In genomic region chr10:110529596-110530011, GRCh38 we compare ENCODE assay signal across 9 cellular contexts. TPM values are rescaled to one million over a fixed set of nuclear protein-coding genes. Genes with fewer than 3 reads are reported as not detected.
A peak's percentile ranks its signal among the peaks of the same experiment; 100 is the strongest.
DNase-seq lines count a peak whose midpoint lies in the region; ATAC-seq and TF ChIP-seq lines count a peak whose summit lies in the region.
"Had no signal": no experiment of that assay in that cellular context is flagged by ENCODE, and none has a peak within 500 bp of the region (broad histone marks: within the 10 kb centered on the region; RNA-seq: fewer than 3 reads in every experiment).

No MANE protein-coding gene starts in this region.

- CTCF ChIA-PET in MCF 10A (lab: Yijun Ruan, JAX), result interaction anchor here (0.6 to 1.3 kb wide), 3 partner anchors 17 to 157 kb away, joined by 3 to 6 read pairs (median 4); partner anchors contain the start of gene DUSP5
- CTCF ChIA-PET in activated CD4-positive, alpha-beta T cell treated with anti-CD3 and anti-CD28 coated beads, Interleukin-2, amount 10 ng/mL, durations not matched to agents 7 days and 5 days (lab: Charles Lee), result interaction anchor here (1.0 to 1.2 kb wide), 2 partner anchors 18 to 22 kb away, joined by 3 read pairs; no protein-coding TSS in a partner anchor

- no peaks in the 10 kb centered on the region for H3K9me3 ChIP-seq in breast epithelium
- H3K9me3 ChIP-seq in thyroid gland, result no peaks in the 10 kb centered on the region
- H3K9me3 ChIP-seq: upper lobe of left lung had no signal

- H3K27ac ChIP-seq in breast epithelium, result peak overlapping the region in 1 of 2 donors; percentile 25
- H3K27ac ChIP-seq in thyroid gland, result no peak overlapping the region

- 28 to 40% methylated on average over 6 of the region's 6 CpGs for WGBS in thyroid gland, 2 donors

- TF ChIP-seq CTCF in breast epithelium (IDR thresholded peaks at IDR 0.05), result no peak
- TF ChIP-seq CTCF in MCF 10A (IDR thresholded peaks at IDR 0.05; ENCODE audit: unreplicated experiment), result no peak
- TF ChIP-seq CTCF in fibroblast of pulmonary artery (IDR thresholded peaks at IDR 0.05; ENCODE audit: low read length, missing control alignments), result no peak
- no peak for TF ChIP-seq CTCF in thyroid gland (IDR thresholded peaks at IDR 0.05)

- H3K4me3 Mint-ChIP-seq in MCF 10A (ENCODE audit: unreplicated experiment), result no peak overlapping the region
- no peak overlapping the region for H3K4me3 Mint-ChIP-seq in activated CD4-positive, alpha-beta T cell treated with anti-CD3 and anti-CD28 coated beads, Interleukin-2, amount 10 ng/mL, durations not matched to agents 7 days and 5 days

- no peaks in the 10 kb centered on the region for H3K36me3 Mint-ChIP-seq in MCF 10A (ENCODE audit: insufficient read depth, unreplicated experiment)
- H3K36me3 Mint-ChIP-seq in activated CD4-positive, alpha-beta T cell treated with anti-CD3 and anti-CD28 coated beads, Interleukin-2, amount 10 ng/mL, durations not matched to agents 7 days and 5 days (ENCODE audit: low read depth), result peaks cover 1% of the 10 kb centered on the region

- H3K4me3 ChIP-seq in breast epithelium, result peak overlapping the region in 2 of 3 donors; percentile 44 to 63
- H3K4me3 ChIP-seq in fibroblast of pulmonary artery (replicated peaks; ENCODE audit: low read depth, low read length), result no peak overlapping the region
- H3K4me3 ChIP-seq in thyroid gland (replicated peaks in 1 of 3), result no peak overlapping the region

- POLR2A ChIA-PET in MCF 10A (lab: Yijun Ruan, JAX), result no interaction called here
- POLR2A ChIA-PET in activated CD4-positive, alpha-beta T cell treated with anti-CD3 and anti-CD28 coated beads, Interleukin-2, amount 10 ng/mL, durations not matched to agents 7 days and 5 days (lab: Charles Lee), result no interaction called here

- no peaks in the 10 kb centered on the region for H3K27me3 ChIP-seq in breast epithelium
- no peaks in the 10 kb centered on the region for H3K27me3 ChIP-seq in thyroid gland
- H3K27me3 ChIP-seq: upper lobe of left lung had no signal

- H3K36me3 ChIP-seq in breast epithelium (no peaks in the 10 kb centered on the region), thyroid gland (no peaks in the 10 kb centered on the region)
- H3K36me3 ChIP-seq: upper lobe of left lung had no signal

- no peak overlapping the region for H3K27ac Mint-ChIP-seq in MCF 10A (ENCODE audit: low read depth, unreplicated experiment)
- H3K27ac Mint-ChIP-seq in activated CD4-positive, alpha-beta T cell treated with anti-CD3 and anti-CD28 coated beads, Interleukin-2, amount 10 ng/mL, durations not matched to agents 7 days and 5 days, result peak overlapping the region; percentile 31

- intact Hi-C loops in breast epithelium (cut with DNase I; ENCODE audit: low total_unique reads), result no loop called here
- intact Hi-C loops in MCF 10A (cut with micrococcal nuclease), result no loop called here
- intact Hi-C loops in thyroid gland (cut with DNase I), result no loop called here

- H3K9me3 Mint-ChIP-seq in MCF 10A (ENCODE audit: unreplicated experiment), result no peaks in the 10 kb centered on the region
- H3K9me3 Mint-ChIP-seq in activated CD4-positive, alpha-beta T cell treated with anti-CD3 and anti-CD28 coated beads, Interleukin-2, amount 10 ng/mL, durations not matched to agents 7 days and 5 days, result no peaks in the 10 kb centered on the region

- H3K4me1 ChIP-seq in breast epithelium (no peaks in the 10 kb centered on the region), thyroid gland (peaks cover 11 to 12% of the 10 kb centered on the region in 2 donors)

- TF ChIP-seq POLR2A in breast epithelium (IDR thresholded peaks at IDR 0.05) (no peak), thyroid gland (IDR thresholded peaks at IDR 0.05) (no peak)

- H3K4me1 Mint-ChIP-seq in MCF 10A (ENCODE audit: insufficient read depth, unreplicated experiment), result peaks cover 4% of the 10 kb centered on the region
- peaks cover 51% of the 10 kb centered on the region for H3K4me1 Mint-ChIP-seq in activated CD4-positive, alpha-beta T cell treated with anti-CD3 and anti-CD28 coated beads, Interleukin-2, amount 10 ng/mL, durations not matched to agents 7 days and 5 days

- no peak for ATAC-seq in GM19324 (IDR thresholded peaks at IDR 0.05; ENCODE audit: low FRiP score, unreplicated experiment)

- no peak for DNase-seq in breast epithelium (ENCODE audit: low spot score in 2 of 2)
- no peak for DNase-seq in MCF 10A (ENCODE audit: unreplicated experiment)
- DNase-seq in activated CD4-positive, alpha-beta T cell treated with anti-CD3 and anti-CD28 coated beads, Interleukin-2, amount 10 ng/mL, durations not matched to agents 7 days and 5 days, result no peak
- DNase-seq in fibroblast of pulmonary artery (ENCODE audit: low read depth), result peak; percentile 9
- peak; percentile 17 to 45 for DNase-seq in thyroid gland
- DNase-seq in anterior cingulate cortex (lab: John Stamatoyannopoulos, UW), result no peak
- DNase-seq in kidney glomerular epithelial cell (lab: John Stamatoyannopoulos, UW), result no peak

- BruUV-seq in MCF 10A (replicated peaks; lab: Mats Ljungman, UMichigan), result no TSS peak

- H3K27me3 Mint-ChIP-seq in MCF 10A (ENCODE audit: insufficient read depth, unreplicated experiment), result no peaks in the 10 kb centered on the region
- H3K27me3 Mint-ChIP-seq in activated CD4-positive, alpha-beta T cell treated with anti-CD3 and anti-CD28 coated beads, Interleukin-2, amount 10 ng/mL, durations not matched to agents 7 days and 5 days, result peaks cover 4% of the 10 kb centered on the region

RNA-seq across cellular contexts. Expression of gene DUSP5, which starts 31.9 kb away (rescaled TPM):
- total RNA-seq in breast epithelium (10 to 100 TPM in 2 of 3 donors, 1 to 10 TPM in 1; 3.8 to 35.4 (median 26.9) TPM), MCF 10A (2022) (61.0 and 106 TPM in 2 replicates), thyroid gland (10 to 100 TPM in 1 of 4 donors, 1 to 10 TPM in 3; 2.1 to 14.2 (median 7.1) TPM)
- total RNA-seq in activated CD4-positive, alpha-beta T cell treated with anti-CD3 and anti-CD28 coated beads, Interleukin-2, amount 10 ng/mL, durations not matched to agents 7 days and 5 days, result 10 to 100 TPM; 24.8 to 25.9 TPM

RNA-seq across cellular contexts. Expression of gene SMC3, which starts 37.9 kb away (rescaled TPM):
- total RNA-seq in breast epithelium, result 10 to 100 TPM; 26.6 to 37.8 (median 37.0) TPM
- total RNA-seq in MCF 10A (2022), result 43.0 and 43.2 TPM in 2 replicates
- total RNA-seq in activated CD4-positive, alpha-beta T cell treated with anti-CD3 and anti-CD28 coated beads, Interleukin-2, amount 10 ng/mL, durations not matched to agents 7 days and 5 days, result 10 to 100 TPM; 78.7 to 82.6 TPM
- total RNA-seq in thyroid gland, result 10 to 100 TPM; 28.5 to 38.2 (median 30.8) TPM

Comparison
In these comparisons a context has a peak if more than half of its experiments do, and no peak if none do; other contexts are left out.
1. DNase-seq: peak in fibroblast of pulmonary artery (single experiment) and thyroid gland (2 of 2); none in breast epithelium (0 of 2), MCF 10A (single experiment), activated CD4-positive, alpha-beta T cell treated with anti-CD3 and anti-CD28 coated beads, Interleukin-2, amount 10 ng/mL, durations not matched to agents 7 days and 5 days (single experiment), anterior cingulate cortex (0 of 58) and kidney glomerular epithelial cell (single experiment).
2. H3K4me3 ChIP-seq: peak in breast epithelium (2 of 3); none in fibroblast of pulmonary artery (single experiment) and thyroid gland (0 of 3).